ENCODE assay signal across 1 cellular context in the genomic region with DNA sequence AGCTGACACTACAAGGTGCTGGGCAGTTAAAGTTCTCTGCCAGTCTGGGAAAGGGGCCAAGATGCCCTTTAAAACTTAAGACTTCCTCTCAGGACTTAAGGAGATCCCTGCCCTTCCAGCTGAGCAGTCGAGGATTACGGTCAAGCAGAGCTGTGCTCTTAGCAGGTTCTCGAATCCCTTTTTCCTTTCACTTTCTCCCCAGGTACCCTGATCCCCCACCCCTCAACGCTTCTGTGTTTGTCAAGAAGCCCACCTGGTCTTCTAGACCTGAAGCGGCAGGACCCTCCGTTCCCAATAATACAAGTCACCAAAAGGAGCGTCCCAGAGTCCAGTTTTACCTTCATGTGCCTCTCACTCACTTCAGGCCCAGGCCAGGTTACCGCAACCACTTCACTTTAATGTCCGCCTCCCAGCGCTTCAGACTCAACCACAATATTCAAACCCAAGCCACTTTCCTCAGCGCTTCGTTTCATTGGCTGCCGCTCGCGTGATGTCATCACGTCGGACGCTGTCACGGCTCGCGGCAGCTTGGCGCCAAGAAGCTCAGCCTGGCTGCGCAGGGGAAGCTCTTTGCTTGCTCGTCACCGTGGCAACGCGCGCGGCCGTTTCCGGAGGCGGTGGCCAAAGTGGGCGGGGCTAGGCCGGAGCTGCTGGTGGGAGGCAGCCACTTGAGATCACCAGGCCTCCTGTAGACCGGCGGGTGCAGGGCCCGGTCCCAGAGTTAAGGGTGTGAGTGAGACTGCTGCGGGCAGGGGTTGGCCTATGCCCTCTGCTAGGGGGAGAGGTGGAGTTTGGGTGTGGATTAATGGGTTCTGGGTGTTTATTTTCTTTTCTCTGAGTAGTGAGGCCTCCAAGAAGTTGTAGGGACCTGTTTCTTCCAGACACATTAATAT.
TF ChIP-seq lines count a peak whose summit lies in the region.

Gene KIF18A (minus strand): TSS at position 431 of the 893 bp plus-strand sequence. CDS start 10,209 bp downstream, outside the sequence.
A gene with protein sequence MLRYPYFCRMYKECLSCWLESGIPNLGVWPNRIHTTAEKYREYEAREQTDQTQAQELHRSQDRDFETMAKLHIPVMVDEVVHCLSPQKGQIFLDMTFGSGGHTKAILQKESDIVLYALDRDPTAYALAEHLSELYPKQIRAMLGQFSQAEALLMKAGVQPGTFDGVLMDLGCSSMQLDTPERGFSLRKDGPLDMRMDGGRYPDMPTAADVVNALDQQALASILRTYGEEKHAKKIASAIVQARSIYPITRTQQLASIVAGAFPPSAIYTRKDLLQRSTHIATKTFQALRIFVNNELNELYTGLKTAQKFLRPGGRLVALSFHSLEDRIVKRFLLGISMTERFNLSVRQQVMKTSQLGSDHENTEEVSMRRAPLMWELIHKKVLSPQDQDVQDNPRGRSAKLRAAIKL (plus strand): TSS at position 663 of the 893 bp plus-strand sequence. CDS start 4,947 bp downstream, outside the sequence.

TF ChIP-seq in HepG2, 621 proteins besides CTCF, POLR2A, EP300 and RAD21 (continued from another document and continues in another):
- TF ChIP-seq, protein P1, sequence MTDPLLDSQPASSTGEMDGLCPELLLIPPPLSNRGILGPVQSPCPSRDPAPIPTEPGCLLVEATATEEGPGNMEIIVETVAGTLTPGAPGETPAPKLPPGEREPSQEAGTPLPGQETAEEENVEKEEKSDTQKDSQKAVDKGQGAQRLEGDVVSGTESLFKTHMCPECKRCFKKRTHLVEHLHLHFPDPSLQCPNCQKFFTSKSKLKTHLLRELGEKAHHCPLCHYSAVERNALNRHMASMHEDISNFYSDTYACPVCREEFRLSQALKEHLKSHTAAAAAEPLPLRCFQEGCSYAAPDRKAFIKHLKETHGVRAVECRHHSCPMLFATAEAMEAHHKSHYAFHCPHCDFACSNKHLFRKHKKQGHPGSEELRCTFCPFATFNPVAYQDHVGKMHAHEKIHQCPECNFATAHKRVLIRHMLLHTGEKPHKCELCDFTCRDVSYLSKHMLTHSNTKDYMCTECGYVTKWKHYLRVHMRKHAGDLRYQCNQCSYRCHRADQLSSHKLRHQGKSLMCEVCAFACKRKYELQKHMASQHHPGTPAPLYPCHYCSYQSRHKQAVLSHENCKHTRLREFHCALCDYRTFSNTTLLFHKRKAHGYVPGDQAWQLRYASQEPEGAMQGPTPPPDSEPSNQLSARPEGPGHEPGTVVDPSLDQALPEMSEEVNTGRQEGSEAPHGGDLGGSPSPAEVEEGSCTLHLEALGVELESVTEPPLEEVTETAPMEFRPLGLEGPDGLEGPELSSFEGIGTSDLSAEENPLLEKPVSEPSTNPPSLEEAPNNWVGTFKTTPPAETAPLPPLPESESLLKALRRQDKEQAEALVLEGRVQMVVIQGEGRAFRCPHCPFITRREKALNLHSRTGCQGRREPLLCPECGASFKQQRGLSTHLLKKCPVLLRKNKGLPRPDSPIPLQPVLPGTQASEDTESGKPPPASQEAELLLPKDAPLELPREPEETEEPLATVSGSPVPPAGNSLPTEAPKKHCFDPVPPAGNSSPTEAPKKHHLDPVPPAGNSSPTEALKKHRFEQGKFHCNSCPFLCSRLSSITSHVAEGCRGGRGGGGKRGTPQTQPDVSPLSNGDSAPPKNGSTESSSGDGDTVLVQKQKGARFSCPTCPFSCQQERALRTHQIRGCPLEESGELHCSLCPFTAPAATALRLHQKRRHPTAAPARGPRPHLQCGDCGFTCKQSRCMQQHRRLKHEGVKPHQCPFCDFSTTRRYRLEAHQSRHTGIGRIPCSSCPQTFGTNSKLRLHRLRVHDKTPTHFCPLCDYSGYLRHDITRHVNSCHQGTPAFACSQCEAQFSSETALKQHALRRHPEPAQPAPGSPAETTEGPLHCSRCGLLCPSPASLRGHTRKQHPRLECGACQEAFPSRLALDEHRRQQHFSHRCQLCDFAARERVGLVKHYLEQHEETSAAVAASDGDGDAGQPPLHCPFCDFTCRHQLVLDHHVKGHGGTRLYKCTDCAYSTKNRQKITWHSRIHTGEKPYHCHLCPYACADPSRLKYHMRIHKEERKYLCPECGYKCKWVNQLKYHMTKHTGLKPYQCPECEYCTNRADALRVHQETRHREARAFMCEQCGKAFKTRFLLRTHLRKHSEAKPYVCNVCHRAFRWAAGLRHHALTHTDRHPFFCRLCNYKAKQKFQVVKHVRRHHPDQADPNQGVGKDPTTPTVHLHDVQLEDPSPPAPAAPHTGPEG (CRISPR knock-in tag; IDR thresholded peaks at IDR 0.05): no peak
- TF ChIP-seq, protein P2, sequence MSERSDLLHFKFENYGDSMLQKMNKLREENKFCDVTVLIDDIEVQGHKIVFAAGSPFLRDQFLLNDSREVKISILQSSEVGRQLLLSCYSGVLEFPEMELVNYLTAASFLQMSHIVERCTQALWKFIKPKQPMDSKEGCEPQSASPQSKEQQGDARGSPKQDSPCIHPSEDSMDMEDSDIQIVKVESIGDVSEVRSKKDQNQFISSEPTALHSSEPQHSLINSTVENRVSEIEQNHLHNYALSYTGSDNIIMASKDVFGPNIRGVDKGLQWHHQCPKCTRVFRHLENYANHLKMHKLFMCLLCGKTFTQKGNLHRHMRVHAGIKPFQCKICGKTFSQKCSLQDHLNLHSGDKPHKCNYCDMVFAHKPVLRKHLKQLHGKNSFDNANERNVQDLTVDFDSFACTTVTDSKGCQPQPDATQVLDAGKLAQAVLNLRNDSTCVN (CRISPR knock-in tag; IDR thresholded peaks at IDR 0.05; ENCODE audit: borderline replicate concordance): no peak
- TF ChIP-seq ZNF547 (CRISPR knock-in tag; IDR thresholded peaks at IDR 0.05) (no peak), ESRRA (CRISPR knock-in tag; IDR thresholded peaks at IDR 0.05; ENCODE audit: low read depth) (peak; percentile 17; the same call in 1 of the 2 replicates), ELF1 (CRISPR knock-in tag; IDR thresholded peaks at IDR 0.05) (peak; percentile 84), NFRKB (IDR thresholded peaks at IDR 0.05) (no peak), MIER3 (CRISPR knock-in tag; IDR thresholded peaks at IDR 0.05; ENCODE audit: borderline replicate concordance) (peak; percentile 59; the same call in 1 of the 2 replicates), TERF1 (CRISPR knock-in tag; IDR thresholded peaks at IDR 0.05) (no peak), NFKBIZ (CRISPR knock-in tag; IDR thresholded peaks at IDR 0.05) (peak; percentile 48; the same call in 1 of the 2 replicates), XBP1 (CRISPR knock-in tag; IDR thresholded peaks at IDR 0.05) (no peak), ZBED4 (CRISPR knock-in tag; IDR thresholded peaks at IDR 0.05; ENCODE audit: borderline replicate concordance) (no peak), ZNF264 (CRISPR knock-in tag; IDR thresholded peaks at IDR 0.05) (no peak), SKI (IDR thresholded peaks at IDR 0.05; ENCODE audit: partially characterized antibody) (no peak), KDM3A (CRISPR knock-in tag; IDR thresholded peaks at IDR 0.05; ENCODE audit: low read depth) (no peak), SETDB1 (CRISPR knock-in tag; IDR thresholded peaks at IDR 0.05; ENCODE audit: borderline replicate concordance) (no peak), AKAP8 (CRISPR knock-in tag; IDR thresholded peaks at IDR 0.05) (no peak), ZSCAN9 (CRISPR knock-in tag; IDR thresholded peaks at IDR 0.05; ENCODE audit: borderline replicate concordance) (no peak), ZNF510 (CRISPR knock-in tag; IDR thresholded peaks at IDR 0.05; ENCODE audit: low read depth) (no peak), FOXA3 (CRISPR knock-in tag; IDR thresholded peaks at IDR 0.05) (no peak), RFX3 (CRISPR knock-in tag; IDR thresholded peaks at IDR 0.05) (peak; percentile 95), TOPORS (CRISPR knock-in tag; IDR thresholded peaks at IDR 0.05) (0 out of 2 replicates have a peak, but pooled peaks have one; percentile 29), BRCA1 (CRISPR knock-in tag; IDR thresholded peaks at IDR 0.05) (no peak), AGO1 (IDR thresholded peaks at IDR 0.05; ENCODE audit: low read depth, low read length, poor library complexity, severe bottlenecking) (peak; percentile 67), KDM2A (CRISPR knock-in tag; IDR thresholded peaks at IDR 0.05; ENCODE audit: borderline replicate concordance, low read depth) (peak; percentile 74; the same call in 1 of the 2 replicates), NR0B2 (CRISPR knock-in tag; IDR thresholded peaks at IDR 0.05) (no peak)
- TF ChIP-seq, protein P3, sequence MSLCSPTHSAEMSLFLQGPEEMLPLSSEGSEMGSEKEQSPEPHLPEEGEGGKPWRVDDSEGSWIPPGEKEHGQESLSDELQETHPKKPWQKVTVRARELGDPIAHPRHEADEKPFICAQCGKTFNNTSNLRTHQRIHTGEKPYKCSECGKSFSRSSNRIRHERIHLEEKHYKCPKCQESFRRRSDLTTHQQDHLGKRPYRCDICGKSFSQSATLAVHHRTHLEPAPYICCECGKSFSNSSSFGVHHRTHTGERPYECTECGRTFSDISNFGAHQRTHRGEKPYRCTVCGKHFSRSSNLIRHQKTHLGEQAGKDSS (CRISPR knock-in tag; IDR thresholded peaks at IDR 0.05; ENCODE audit: borderline replicate concordance, low read depth): no peak
- TF ChIP-seq, protein P4, sequence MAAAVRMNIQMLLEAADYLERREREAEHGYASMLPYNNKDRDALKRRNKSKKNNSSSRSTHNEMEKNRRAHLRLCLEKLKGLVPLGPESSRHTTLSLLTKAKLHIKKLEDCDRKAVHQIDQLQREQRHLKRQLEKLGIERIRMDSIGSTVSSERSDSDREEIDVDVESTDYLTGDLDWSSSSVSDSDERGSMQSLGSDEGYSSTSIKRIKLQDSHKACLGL (CRISPR knock-in tag; IDR thresholded peaks at IDR 0.05): no peak
- TF ChIP-seq, protein P5, sequence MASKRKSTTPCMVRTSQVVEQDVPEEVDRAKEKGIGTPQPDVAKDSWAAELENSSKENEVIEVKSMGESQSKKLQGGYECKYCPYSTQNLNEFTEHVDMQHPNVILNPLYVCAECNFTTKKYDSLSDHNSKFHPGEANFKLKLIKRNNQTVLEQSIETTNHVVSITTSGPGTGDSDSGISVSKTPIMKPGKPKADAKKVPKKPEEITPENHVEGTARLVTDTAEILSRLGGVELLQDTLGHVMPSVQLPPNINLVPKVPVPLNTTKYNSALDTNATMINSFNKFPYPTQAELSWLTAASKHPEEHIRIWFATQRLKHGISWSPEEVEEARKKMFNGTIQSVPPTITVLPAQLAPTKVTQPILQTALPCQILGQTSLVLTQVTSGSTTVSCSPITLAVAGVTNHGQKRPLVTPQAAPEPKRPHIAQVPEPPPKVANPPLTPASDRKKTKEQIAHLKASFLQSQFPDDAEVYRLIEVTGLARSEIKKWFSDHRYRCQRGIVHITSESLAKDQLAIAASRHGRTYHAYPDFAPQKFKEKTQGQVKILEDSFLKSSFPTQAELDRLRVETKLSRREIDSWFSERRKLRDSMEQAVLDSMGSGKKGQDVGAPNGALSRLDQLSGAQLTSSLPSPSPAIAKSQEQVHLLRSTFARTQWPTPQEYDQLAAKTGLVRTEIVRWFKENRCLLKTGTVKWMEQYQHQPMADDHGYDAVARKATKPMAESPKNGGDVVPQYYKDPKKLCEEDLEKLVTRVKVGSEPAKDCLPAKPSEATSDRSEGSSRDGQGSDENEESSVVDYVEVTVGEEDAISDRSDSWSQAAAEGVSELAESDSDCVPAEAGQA (IDR thresholded peaks at IDR 0.05; ENCODE audit: low read depth): peak; percentile 86
- TF ChIP-seq, protein P5 (CRISPR knock-in tag; IDR thresholded peaks at IDR 0.05; ENCODE audit: borderline replicate concordance): no peak
